Comparison of ENCODE assay signal across 23 cellular contexts in genomic region chr11:69055212-69055586, GRCh38. TPM values are rescaled to one million over a fixed set of nuclear protein-coding genes. Genes with fewer than 3 reads are reported as not detected.
A peak's percentile ranks its signal among the peaks of the same experiment; 100 is the strongest.
DNase-seq lines count a peak whose midpoint lies in the region; ATAC-seq and TF ChIP-seq lines count a peak whose summit lies in the region.
"Had no signal": no experiment of that assay in that cellular context is flagged by ENCODE, and none has a peak within 500 bp of the region (broad histone marks: within the 10 kb centered on the region; RNA-seq: fewer than 3 reads in every experiment).

No MANE protein-coding gene starts in this region.

- H2AFZ ChIP-seq in MM.1S (ENCODE audit: low read length) (no peak overlapping the region), neuronal stem cell (ENCODE audit: low read length) (no peak overlapping the region)

- no peak overlapping the region for H4K91ac ChIP-seq in neuronal stem cell (ENCODE audit: low read depth, low read length, poor library complexity)

- ATAC-seq in gastroesophageal sphincter, result no peak
- ATAC-seq in upper lobe of right lung, result no peak
- ATAC-seq: gastrocnemius medialis, K562, Panc1 had no signal

- H3K23ac ChIP-seq in neuronal stem cell (ENCODE audit: low read depth, low read length, poor library complexity), result no peak overlapping the region

- peak overlapping the region; percentile 41; the same call in 1 of the 2 replicates for H3K4me3 ChIP-seq in BLaER1
- H3K4me3 ChIP-seq in MM.1S (ENCODE audit: low read length), result no peak overlapping the region
- no peak overlapping the region for H3K4me3 ChIP-seq in gastroesophageal sphincter
- no peak overlapping the region for H3K4me3 ChIP-seq in neuronal stem cell (ENCODE audit: low read length in 2 of 2)
- H3K4me3 ChIP-seq in upper lobe of right lung, result no peak overlapping the region
- H3K4me3 ChIP-seq: gastrocnemius medialis, K562 had no signal

- H3K14ac ChIP-seq in neuronal stem cell (ENCODE audit: low read length), result no peak overlapping the region

- TF ChIP-seq CTCF in MM.1S (IDR thresholded peaks at IDR 0.05; ENCODE audit: low read length) (no peak), gastroesophageal sphincter (IDR thresholded peaks at IDR 0.05) (no peak), upper lobe of right lung (IDR thresholded peaks at IDR 0.05) (no peak)

- H3K27ac ChIP-seq in BLaER1 (peak overlapping the region; percentile 44; the same call in 1 of the 2 replicates), MM.1S (ENCODE audit: low read length) (peak overlapping the region; percentile 88), gastroesophageal sphincter (peak overlapping the region in 3 of 4 donors; percentile 45 to 99 (median 99)), neuronal stem cell (replicated peaks; ENCODE audit: low read length) (no peak overlapping the region), upper lobe of right lung (no peak overlapping the region)
- H3K27ac ChIP-seq: VCaP had no signal

- no peaks in the 10 kb centered on the region for H3K9me2 ChIP-seq in MM.1S (replicated peaks; ENCODE audit: insufficient read depth, low read length)

- peak overlapping the region; percentile 39 for H2BK5ac ChIP-seq in neuronal stem cell (ENCODE audit: low read length)

- H3F3A ChIP-seq in MM.1S (ENCODE audit: insufficient read depth, low read length), result peaks cover 13% of the 10 kb centered on the region; the same call in 1 of the 2 replicates

- H3K4me2 ChIP-seq in BLaER1, result peak overlapping the region; percentile 98
- peak overlapping the region; percentile 62 for H3K4me2 ChIP-seq in MM.1S (ENCODE audit: low read depth, low read length)
- no peak overlapping the region for H3K4me2 ChIP-seq in neuronal stem cell (ENCODE audit: insufficient read depth, low read length, poor library complexity, severe bottlenecking)

- H2AK5ac ChIP-seq in neuronal stem cell (ENCODE audit: low read depth, low read length), result no peak overlapping the region

- peaks cover 25% of the 10 kb centered on the region for H3K79me1 ChIP-seq in neuronal stem cell (ENCODE audit: low read depth, low read length)

- no peak overlapping the region for H3K9ac ChIP-seq in BLaER1
- H3K9ac ChIP-seq in MM.1S (ENCODE audit: low read length), result peak overlapping the region; percentile 34
- H3K9ac ChIP-seq in neuronal stem cell (ENCODE audit: low read depth, low read length, poor library complexity), result no peak overlapping the region

- H4K20me1 ChIP-seq in BLaER1 (peaks cover 100% of the 10 kb centered on the region), MM.1S (ENCODE audit: insufficient read depth, low read length) (no peaks in the 10 kb centered on the region)

- H3K9me3 ChIP-seq in BLaER1, result no peaks in the 10 kb centered on the region
- no peaks in the 10 kb centered on the region for H3K9me3 ChIP-seq in MM.1S (replicated peaks; ENCODE audit: insufficient read depth, low read length)
- H3K9me3 ChIP-seq in gastroesophageal sphincter, result no peaks in the 10 kb centered on the region
- H3K9me3 ChIP-seq in neuronal stem cell (replicated peaks in 1 of 2; ENCODE audit: control insufficient read depth in 2 of 2, insufficient read depth in 1 of 2, low read depth in 1 of 2, low read length in 2 of 2), result peaks cover 0 to 2% of the 10 kb centered on the region in 2 donors
- no peaks in the 10 kb centered on the region for H3K9me3 ChIP-seq in upper lobe of right lung
- H3K9me3 ChIP-seq: gastrocnemius medialis had no signal

- no peak for DNase-seq in MM.1S
- no peak for DNase-seq in neuronal stem cell (ENCODE audit: low spot score)
- no peak for DNase-seq in NAMALWA (ENCODE audit: low spot score)
- DNase-seq in HK-2 (ENCODE audit: unreplicated experiment), result no peak
- no peak for DNase-seq in upper lobe of right lung
- no peak for DNase-seq in NCI-H2081 treated with DMSO at 0.1 percent for 48 hours (lab: John Stamatoyannopoulos, UW)
- DNase-seq: activated CD4-positive, alpha-beta T cell treated with anti-CD3 and anti-CD28 coated beads, Interleukin-2, amount 50 U/mL, for 4 hours; amniotic stem cell; effector CD4-positive, alpha-beta T cell; gastrocnemius medialis; kidney glomerular epithelial cell; mesendoderm; MV-4-11; NCI-H187 treated with DMSO at 0.1 percent for 48 hours; NCI-H226; NCI-H774; nephron progenitor cell; stimulated activated CD4-positive, alpha-beta T cell treated with anti-CD3 and anti-CD28 coated beads, Interleukin-4, amount 100 ng/mL, for 4 hours had no signal

- H3K27me3 ChIP-seq in BLaER1 (no peaks in the 10 kb centered on the region), MM.1S (replicated peaks; ENCODE audit: insufficient read depth, low read length) (no peaks in the 10 kb centered on the region), gastroesophageal sphincter (no peaks in the 10 kb centered on the region), neuronal stem cell (ENCODE audit: control insufficient read depth in 3 of 3, insufficient read depth in 3 of 3, low read depth in 1 of 3, low read length in 3 of 3) (no peaks in the 10 kb centered on the region), upper lobe of right lung (no peaks in the 10 kb centered on the region)
- H3K27me3 ChIP-seq: gastrocnemius medialis had no signal

- H2BK12ac ChIP-seq in neuronal stem cell (ENCODE audit: low read length), result no peak overlapping the region

- H3K4ac ChIP-seq in neuronal stem cell (ENCODE audit: low read length), result no peak overlapping the region

- TF ChIP-seq POLR2A in gastroesophageal sphincter (IDR thresholded peaks at IDR 0.05), result no peak

- H2BK15ac ChIP-seq in neuronal stem cell (ENCODE audit: low read length), result no peak overlapping the region

- peaks cover 34% of the 10 kb centered on the region for H3K36me3 ChIP-seq in BLaER1
- H3K36me3 ChIP-seq in MM.1S (replicated peaks; ENCODE audit: insufficient read depth, low read length), result no peaks in the 10 kb centered on the region
- peaks cover 0 to 65% of the 10 kb centered on the region in 2 donors for H3K36me3 ChIP-seq in gastroesophageal sphincter
- peaks cover 6 to 29% of the 10 kb centered on the region in 2 donors for H3K36me3 ChIP-seq in neuronal stem cell (replicated peaks in 1 of 2; ENCODE audit: control insufficient read depth in 2 of 2, insufficient read depth in 2 of 2, low read length in 2 of 2)
- peaks cover 18% of the 10 kb centered on the region for H3K36me3 ChIP-seq in upper lobe of right lung

- H2BK120ac ChIP-seq in neuronal stem cell (ENCODE audit: low read depth, low read length), result no peak overlapping the region

- H3K79me2 ChIP-seq in MM.1S (ENCODE audit: low read length), result peaks cover 48% of the 10 kb centered on the region

- no peak overlapping the region for H4K8ac ChIP-seq in neuronal stem cell (ENCODE audit: low read depth, low read length)

- no peak for TF ChIP-seq EP300 in gastroesophageal sphincter (IDR thresholded peaks at IDR 0.05)

- intact Hi-C loops in upper lobe of right lung (cut with DNase I), result no loop called here

- H3K4me1 ChIP-seq in BLaER1, result peaks cover 98% of the 10 kb centered on the region
- H3K4me1 ChIP-seq in MM.1S (ENCODE audit: low read length), result peaks cover 20% of the 10 kb centered on the region
- H3K4me1 ChIP-seq in gastroesophageal sphincter, result peaks cover 0 to 90% (median 29%) of the 10 kb centered on the region in 3 donors
- H3K4me1 ChIP-seq in neuronal stem cell (ENCODE audit: control insufficient read depth in 2 of 2, insufficient read depth in 1 of 2, low read depth in 1 of 2, low read length in 2 of 2), result peaks cover 0 to 4% of the 10 kb centered on the region in 2 donors
- H3K4me1 ChIP-seq in upper lobe of right lung, result peaks cover under 1% of the 10 kb centered on the region

- 80 to 97% methylated on average over 2 to 6 of the region's 21 CpGs for WGBS in gastroesophageal sphincter (ENCODE audit: low coverage in 1 of 2), 2 donors
- no CpG with 5 or more reads among the region's 21 CpGs for WGBS in neuronal stem cell (ENCODE audit: extremely low coverage in 2 of 2, insufficient read length in 2 of 2, insufficient replicate concordance in 1 of 2), 2 donors

- no peak overlapping the region for H3K18ac ChIP-seq in neuronal stem cell (ENCODE audit: low read length)

RNA-seq across cellular contexts. Expression of gene TPCN2, which starts 6.5 kb away (rescaled TPM):
- total RNA-seq in gastroesophageal sphincter, result 10 to 100 TPM; 16.8 to 33.8 (median 28.3) TPM
- 4.3 TPM for polyA plus RNA-seq in neuronal stem cell (2013, experiment 1 of 2)
- 4.3 TPM for polyA plus RNA-seq in neuronal stem cell (2013, experiment 2 of 2)
- total RNA-seq in upper lobe of right lung, result 16.6 TPM

RNA-seq across cellular contexts. Expression of gene MRGPRF, which starts 42.2 kb away (rescaled TPM):
- total RNA-seq in gastroesophageal sphincter (100 to 1,000 TPM in 3 of 4 donors, 10 to 100 TPM in 1; 88.9 to 213 (median 165) TPM), upper lobe of right lung (13.2 TPM)
- 2.2 TPM for polyA plus RNA-seq in neuronal stem cell (2013, experiment 1 of 2)
- 2.0 TPM for polyA plus RNA-seq in neuronal stem cell (2013, experiment 2 of 2)
- total RNA-seq: K562 had no signal
- polyA plus RNA-seq: K562 had no signal

Comparison
In these comparisons a context has a peak if more than half of its experiments do, and no peak if none do; other contexts are left out.
1. H3K27ac ChIP-seq: peak in BLaER1 (single experiment), MM.1S (single experiment) and gastroesophageal sphincter (3 of 4); none in neuronal stem cell (single experiment) and upper lobe of right lung (single experiment).